18 cellular contexts compared by ENCODE assay signal in genomic region chr1:20492751-20493150, GRCh38. TPM values are rescaled to one million over a fixed set of nuclear protein-coding genes. Genes with fewer than 3 reads are reported as not detected.
"Had no signal": no experiment of that assay in that cellular context is flagged by ENCODE, and none has a peak within 500 bp of the region (broad histone marks: within the 10 kb centered on the region; RNA-seq: fewer than 3 reads in every experiment).

No MANE protein-coding gene starts in this region.

- H3K27ac ChIP-seq: parathyroid adenoma, thyroid gland had no signal

- DNase-seq: activated CD4-positive, alpha-beta T cell treated with anti-CD3 and anti-CD28 coated beads, Interleukin-2, amount 10 ng/mL, durations not matched to agents 24 days and 14 days; activated CD8-positive, alpha-beta memory T cell treated with anti-CD3 and anti-CD28 coated beads, Interleukin-2, amount 50 U/mL, for 4 hours; activated naive CD4-positive, alpha-beta T cell treated with anti-CD3 and anti-CD28 coated beads for 36 hours; activated T-cell treated with anti-CD3 and anti-CD28 coated beads, Interleukin-2, amount 50 U/mL, for 4 hours; dermis blood vessel endothelial cell; foreskin fibroblast; hypothalamus; islet precursor cell; stimulated activated CD4-positive, alpha-beta T cell treated with anti-CD3 and anti-CD28 coated beads, Interleukin-12 subunit alpha, Interleukin-12 subunit beta, amount 100 ng/mL, for 4 hours; stimulated activated CD4-positive, alpha-beta T cell treated with anti-CD3 and anti-CD28 coated beads, Interleukin-1b, Interleukin-23, amount 100 ng/mL, for 48 hours; stimulated activated CD8-positive, alpha-beta memory T cell treated with anti-CD3 and anti-CD28 coated beads, Interleukin-4, amount 100 ng/mL, for 48 hours; stimulated activated naive CD4-positive, alpha-beta T cell; T-cell; T1000 had no signal

- H3K4me3 ChIP-seq: lung, thyroid gland had no signal

- H3K27me3 ChIP-seq: thyroid gland had no signal

- H3K36me3 ChIP-seq: thyroid gland had no signal

- H3K4me1 ChIP-seq: parathyroid adenoma had no signal

- H3K9me3 ChIP-seq: thyroid gland had no signal

- ATAC-seq: activated T-cell treated with anti-CD3 and anti-CD28 coated beads, Interleukin-2, amount 50 U/mL, for 4 hours; natural killer cell treated with Interleukin-12 subunit alpha and Interleukin-12 subunit beta and Interleukin-15 and Interleukin-18, amount 100 ng/mL, for 72 hours; T-cell had no signal

RNA-seq across cellular contexts. Expression of gene FAM43B, which starts 59.6 kb away (rescaled TPM):
- total RNA-seq: activated CD4-positive, alpha-beta T cell treated with anti-CD3 and anti-CD28 coated beads, Interleukin-2, amount 10 ng/mL, durations not matched to agents 24 days and 14 days; activated naive CD4-positive, alpha-beta T cell treated with anti-CD3 and anti-CD28 coated beads for 36 hours; dermis blood vessel endothelial cell; natural killer cell treated with Interleukin-12 subunit alpha and Interleukin-12 subunit beta and Interleukin-15 and Interleukin-18, amount 100 ng/mL, for 72 hours; T-cell had no signal
